In the genomic region with DNA sequence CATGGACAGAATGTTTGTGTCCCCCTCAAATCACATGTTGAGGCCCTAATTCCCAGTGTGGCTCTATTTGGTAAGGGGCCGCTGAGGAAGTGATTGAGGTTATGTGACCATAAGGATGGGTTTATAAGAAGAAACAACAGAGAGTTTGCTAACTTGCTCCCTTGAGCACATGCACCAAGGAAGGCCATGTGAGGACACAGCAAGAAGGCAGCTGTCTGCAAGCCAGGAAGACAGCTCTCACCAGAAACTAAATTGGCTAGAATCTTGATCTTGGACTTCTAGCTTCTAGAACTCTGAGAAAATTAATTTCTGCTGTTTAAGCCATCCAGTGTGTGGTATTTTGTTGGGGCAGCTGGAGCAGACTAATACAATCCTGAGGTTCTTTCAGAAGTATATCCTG, we compare ENCODE assay signal across 18 cellular contexts.
"Had no signal": no experiment of that assay in that cellular context is flagged by ENCODE, and none has a peak within 500 bp of the region (broad histone marks: within the 10 kb centered on the region; RNA-seq: fewer than 3 reads in every experiment).

No MANE protein-coding gene starts in this region.

- H3K9me3 ChIP-seq: gastrocnemius medialis, left ventricle myocardium inferior, neutrophil, ovary, prostate gland, spleen, tibial artery had no signal

- H3K4me1 ChIP-seq: gastrocnemius medialis, left ventricle myocardium inferior, prostate gland, tibial artery had no signal

- H3K4me3 ChIP-seq: gastrocnemius medialis, left ventricle myocardium inferior, ovary, prostate gland, spleen, tibial artery had no signal

- DNase-seq: activated CD4-positive, alpha-beta T cell treated with anti-CD3 and anti-CD28 coated beads for 1 hour; activated CD4-positive, alpha-beta T cell treated with anti-CD3 and anti-CD28 coated beads, Interleukin-2, amount 50 U/mL, for 1 hour; activated CD8-positive, alpha-beta T cell treated with anti-CD3 and anti-CD28 coated beads, Interleukin-2, amount 10 ng/mL, durations not matched to agents 7 days and 5 days; activated gamma-delta T cell; activated naive CD4-positive, alpha-beta T cell treated with anti-CD3 and anti-CD28 coated beads, Interleukin-2, amount 50 U/mL, for 16 hours; activated naive CD8-positive, alpha-beta T cell treated with anti-CD3 and anti-CD28 coated beads, Interleukin-2, amount 50 U/mL, for 24 hours; effector memory CD4-positive, alpha-beta T cell; gastrocnemius medialis; hippocampal formation; left ventricle myocardium inferior; ovary; spleen; stimulated activated CD4-positive, alpha-beta T cell treated with anti-CD3 and anti-CD28 coated beads, Interleukin-4, amount 100 ng/mL, for 24 hours; stimulated activated naive CD8-positive, alpha-beta T cell treated with anti-CD3 and anti-CD28 coated beads, Interleukin-15, Interleukin-2, amounts not matched to agents 100 U/mL and 50 U/mL, for 24 hours; substantia nigra; tibial artery had no signal

- H3K27ac ChIP-seq: gastrocnemius medialis, left ventricle myocardium inferior, neutrophil, ovary, prostate gland, spleen, tibial artery had no signal

- H3K36me3 ChIP-seq: gastrocnemius medialis, left ventricle myocardium inferior, neutrophil, ovary, prostate gland, spleen, tibial artery had no signal

- ATAC-seq: activated CD8-positive, alpha-beta T cell treated with anti-CD3 and anti-CD28 coated beads, Interleukin-2, amount 10 ng/mL, durations not matched to agents 7 days and 5 days; activated naive CD8-positive, alpha-beta T cell treated with anti-CD3 and anti-CD28 coated beads, Interleukin-2, amount 50 U/mL, for 24 hours; gastrocnemius medialis; stimulated activated naive CD8-positive, alpha-beta T cell treated with anti-CD3 and anti-CD28 coated beads, Interleukin-15, Interleukin-2, amounts not matched to agents 100 U/mL and 50 U/mL, for 24 hours had no signal

- H3K27me3 ChIP-seq: gastrocnemius medialis, neutrophil, ovary, spleen, tibial artery had no signal
